In the genomic region with DNA sequence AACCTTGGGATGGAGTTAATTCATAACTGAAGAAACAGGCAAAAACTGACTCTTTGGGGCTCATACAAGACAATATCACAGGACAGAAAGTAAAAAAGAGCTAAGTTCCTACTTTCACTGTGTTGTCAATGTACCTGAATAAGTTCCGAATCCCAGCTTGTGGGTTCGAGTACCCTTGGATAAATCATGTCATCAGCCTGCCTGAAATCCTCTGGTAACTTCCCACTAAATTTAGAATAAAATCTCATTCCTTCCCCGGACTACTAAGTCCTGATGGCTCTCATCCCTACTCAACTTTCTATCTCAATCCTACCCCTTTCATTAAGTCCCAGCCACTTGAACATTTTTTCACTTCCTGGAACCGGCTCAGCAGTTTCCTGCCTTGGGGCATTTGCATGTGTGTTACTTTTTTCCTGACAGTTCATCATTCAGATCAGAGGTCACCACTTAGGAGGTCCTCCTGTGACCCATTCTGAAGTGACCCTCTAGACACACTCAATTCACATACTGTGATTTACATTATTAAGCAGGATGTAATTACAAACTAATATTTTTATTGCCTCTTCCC, we compare ENCODE assay signal across 1 cellular context.
TF ChIP-seq lines count a peak whose summit lies in the region.

No MANE protein-coding gene starts in this region.

TF ChIP-seq in GM12878, 131 proteins besides CTCF, POLR2A, EP300 and RAD21:
- TF ChIP-seq EED (IDR thresholded peaks at IDR 0.05; ENCODE audit: low read depth) = no peak
- TF ChIP-seq POLR2AphosphoS2 (IDR thresholded peaks at IDR 0.05; ENCODE audit: low read depth, low read length) = 0 out of 2 replicates have a peak, but pooled peaks have one; percentile 20
- TF ChIP-seq SMAD5 (IDR thresholded peaks at IDR 0.05; ENCODE audit: low read depth) = no peak
